In the genomic region with DNA sequence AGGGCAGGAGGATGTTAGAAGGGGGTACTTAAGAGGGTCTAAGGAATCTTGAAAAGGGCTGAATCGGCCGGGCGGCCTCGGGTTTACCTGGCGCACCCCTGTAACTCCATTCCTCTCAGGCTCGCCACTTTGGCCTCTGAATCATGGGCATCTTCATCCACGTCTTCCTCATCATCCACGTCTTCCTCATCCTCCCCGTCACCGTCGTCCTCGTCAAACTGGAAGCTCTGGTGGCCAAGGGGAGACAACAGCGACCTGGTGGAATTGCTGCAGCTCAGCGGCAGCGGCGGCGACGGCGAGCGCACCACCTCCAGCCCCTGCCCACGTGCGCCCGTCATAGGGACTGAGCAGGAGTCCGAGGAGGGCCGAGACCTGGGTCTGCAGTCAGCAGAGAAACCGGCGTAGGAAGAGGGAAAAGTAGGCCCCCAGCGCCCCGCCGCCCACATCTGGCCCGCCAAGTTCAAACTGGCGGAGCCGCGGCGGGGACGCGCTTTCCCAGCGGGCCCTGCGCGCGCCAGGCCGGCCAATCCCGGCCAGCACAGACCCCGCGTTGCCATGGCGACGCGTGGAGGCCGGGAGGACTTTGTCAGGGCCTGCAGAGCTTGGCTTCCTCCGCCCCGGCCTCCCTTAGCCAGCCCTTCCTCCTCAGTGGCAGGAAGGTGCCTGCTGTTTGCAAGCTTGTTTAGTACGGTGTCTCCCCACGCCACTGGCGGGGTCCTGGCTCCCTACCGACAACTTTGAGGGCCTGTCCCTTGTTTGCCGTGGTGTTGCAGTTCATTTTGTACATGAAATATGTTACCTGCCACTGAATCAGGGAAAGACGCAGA, we compare ENCODE assay signal across 8 cellular contexts. TPM values are rescaled to one million over a fixed set of nuclear protein-coding genes. Genes with fewer than 3 reads are reported as not detected.
DNase-seq lines count a peak whose midpoint lies in the region; ATAC-seq and TF ChIP-seq lines count a peak whose summit lies in the region.

A gene with protein sequence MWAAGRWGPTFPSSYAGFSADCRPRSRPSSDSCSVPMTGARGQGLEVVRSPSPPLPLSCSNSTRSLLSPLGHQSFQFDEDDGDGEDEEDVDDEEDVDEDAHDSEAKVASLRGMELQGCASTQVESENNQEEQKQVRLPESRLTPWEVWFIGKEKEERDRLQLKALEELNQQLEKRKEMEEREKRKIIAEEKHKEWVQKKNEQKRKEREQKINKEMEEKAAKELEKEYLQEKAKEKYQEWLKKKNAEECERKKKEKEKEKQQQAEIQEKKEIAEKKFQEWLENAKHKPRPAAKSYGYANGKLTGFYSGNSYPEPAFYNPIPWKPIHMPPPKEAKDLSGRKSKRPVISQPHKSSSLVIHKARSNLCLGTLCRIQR (minus strand): TSS at position 467 of the 827 bp plus-strand sequence. CDS start 21 bp downstream, at position 446.

- TF ChIP-seq CTCF in PC-3 (conservative IDR thresholded peaks at IDR 0.05; ENCODE audit: low read depth, low read length) (no peak), epithelial cell of proximal tubule (conservative IDR thresholded peaks at IDR 0.05; ENCODE audit: low read depth, low read length) (no peak)

- no peaks in the 10 kb centered on the region for H3K9me2 ChIP-seq in PC-3 (replicated peaks; ENCODE audit: low read length)

- TF ChIP-seq RAD21 in Ishikawa (IDR thresholded peaks at IDR 0.05; ENCODE audit: low read depth), result no peak

- peak within 1 kb of the TSS; percentile 98 for H2AFZ ChIP-seq in PC-3 (ENCODE audit: low read length)

- CTCF ChIA-PET in PC-3 (lab: Charles Lee), result no interaction called here

- H3K9ac ChIP-seq in PC-3 (ENCODE audit: low read length) (peak within 1 kb of the TSS; percentile 88), mucosa of rectum (ENCODE audit: low read depth in 1 of 2, low read length in 2 of 2) (peak within 1 kb of the TSS; percentile 71 to 75)

- H3K4me3 ChIP-seq in PC-3 (ENCODE audit: low read length) (peak within 1 kb of the TSS; percentile 97), epithelial cell of proximal tubule (ENCODE audit: low read depth, low read length) (peak within 1 kb of the TSS; percentile 71), mucosa of rectum (ENCODE audit: low read length in 2 of 2) (peak within 1 kb of the TSS; percentile 74 to 92)

- H3K36me3 ChIP-seq in PC-3 (ENCODE audit: low read depth, low read length), result no peaks in the 10 kb centered on the region
- H3K36me3 ChIP-seq in mucosa of rectum (ENCODE audit: control insufficient read depth in 2 of 2, insufficient read depth in 2 of 2, low read length in 2 of 2), result peaks cover 5 to 6% of the 10 kb centered on the region in 2 donors

- no peaks in the 10 kb centered on the region for H4K20me1 ChIP-seq in PC-3 (ENCODE audit: low read length)

- DNase-seq in DMS53 (lab: John Stamatoyannopoulos, UW) (peak; percentile 99), PC-3 (peak; percentile 93), activated T-cell treated with anti-CD3 and anti-CD28 coated beads for 48 hours (ENCODE audit: low read depth) (peak; percentile 89), epithelial cell of proximal tubule (ENCODE audit: low read depth) (peak; percentile 9)
- DNase-seq in stimulated activated CD8-positive, alpha-beta memory T cell treated with anti-CD3 and anti-CD28 coated beads, Interleukin-4, amount 100 ng/mL, for 24 hours (ENCODE audit: low read depth), result peak; percentile 85

- no peaks in the 10 kb centered on the region for H3F3A ChIP-seq in PC-3 (ENCODE audit: low read length, unreplicated experiment)

- ATAC-seq in GM21717 (IDR thresholded peaks at IDR 0.05; ENCODE audit: unreplicated experiment) (peak; percentile 100), PC-3 (peak; percentile 92)

- H3K4me1 ChIP-seq in PC-3 (ENCODE audit: insufficient read depth, low read length) (peaks cover 23% of the 10 kb centered on the region), mucosa of rectum (ENCODE audit: control insufficient read depth in 2 of 2, insufficient read depth in 2 of 2, low read length in 2 of 2) (peaks cover 7 to 12% of the 10 kb centered on the region in 2 donors)

- H3K27ac ChIP-seq in PC-3 (ENCODE audit: low read length) (peak within 1 kb of the TSS; percentile 40), mucosa of rectum (ENCODE audit: low read depth in 2 of 2, low read length in 2 of 2) (peak within 1 kb of the TSS; percentile 43 to 52)

- H3K27me3 ChIP-seq in PC-3 (ENCODE audit: low read length) (no peaks in the 10 kb centered on the region), mucosa of rectum (ENCODE audit: control insufficient read depth in 2 of 2, insufficient read depth in 2 of 2, low read length in 2 of 2) (no peaks in the 10 kb centered on the region)

- H3K79me2 ChIP-seq in PC-3 (ENCODE audit: low read length), result peaks cover 26% of the 10 kb centered on the region

- no peaks in the 10 kb centered on the region for H3K9me3 ChIP-seq in PC-3 (ENCODE audit: low read length)
- H3K9me3 ChIP-seq in mucosa of rectum (ENCODE audit: control insufficient read depth in 2 of 2, low read length in 2 of 2), result no peaks in the 10 kb centered on the region

- intact Hi-C loops in PC-3 (cut with micrococcal nuclease), result loop anchor here (1.0 to 5.0 kb wide), 5 partner anchors 12 to 161 kb away; no protein-coding TSS in a partner anchor

- BruUV-seq in PC-3 (replicated peaks; lab: Mats Ljungman, UMichigan), result TSS peak; percentile 12

- TF ChIP-seq EP300 in Ishikawa (IDR thresholded peaks at IDR 0.05; ENCODE audit: borderline replicate concordance), result no peak

- POLR2A ChIA-PET in PC-3 (lab: Charles Lee; ENCODE audit: unreplicated experiment), result interaction anchor here (0.6 kb wide), 2 partner anchors 62 to 623 kb away, joined by 3 to 4 read pairs; no protein-coding TSS in a partner anchor

- peak within 1 kb of the TSS; percentile 92 for H3K4me2 ChIP-seq in PC-3 (ENCODE audit: low read length)

TF ChIP-seq in Ishikawa, 13 proteins besides CTCF, POLR2A, EP300 and RAD21:
- TF ChIP-seq YY1 (IDR thresholded peaks at IDR 0.05; ENCODE audit: low read depth) (0 out of 2 replicates have a peak, but pooled peaks have one; percentile 13), EGR1 (IDR thresholded peaks at IDR 0.05) (no peak; the same call in 1 of the 2 replicates), TAF1 (IDR thresholded peaks at IDR 0.05; ENCODE audit: low read depth) (peak; percentile 80), FOXM1 (IDR thresholded peaks at IDR 0.05; ENCODE audit: borderline replicate concordance, low read depth) (peak; percentile 48; the same call in 1 of the 2 replicates), TCF12 (IDR thresholded peaks at IDR 0.05; ENCODE audit: low read depth) (0 out of 2 replicates have a peak, but pooled peaks have one; percentile 19), ZBTB7A (IDR thresholded peaks at IDR 0.05; ENCODE audit: low read depth) (no peak)
- TF ChIP-seq, protein P1, sequence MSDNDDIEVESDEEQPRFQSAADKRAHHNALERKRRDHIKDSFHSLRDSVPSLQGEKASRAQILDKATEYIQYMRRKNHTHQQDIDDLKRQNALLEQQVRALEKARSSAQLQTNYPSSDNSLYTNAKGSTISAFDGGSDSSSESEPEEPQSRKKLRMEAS (IDR thresholded peaks at IDR 0.05), result peak; percentile 72
- TF ChIP-seq, protein P2, sequence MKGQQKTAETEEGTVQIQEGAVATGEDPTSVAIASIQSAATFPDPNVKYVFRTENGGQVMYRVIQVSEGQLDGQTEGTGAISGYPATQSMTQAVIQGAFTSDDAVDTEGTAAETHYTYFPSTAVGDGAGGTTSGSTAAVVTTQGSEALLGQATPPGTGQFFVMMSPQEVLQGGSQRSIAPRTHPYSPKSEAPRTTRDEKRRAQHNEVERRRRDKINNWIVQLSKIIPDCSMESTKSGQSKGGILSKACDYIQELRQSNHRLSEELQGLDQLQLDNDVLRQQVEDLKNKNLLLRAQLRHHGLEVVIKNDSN (IDR thresholded peaks at IDR 0.05), result no peak
- TF ChIP-seq, protein P3, sequence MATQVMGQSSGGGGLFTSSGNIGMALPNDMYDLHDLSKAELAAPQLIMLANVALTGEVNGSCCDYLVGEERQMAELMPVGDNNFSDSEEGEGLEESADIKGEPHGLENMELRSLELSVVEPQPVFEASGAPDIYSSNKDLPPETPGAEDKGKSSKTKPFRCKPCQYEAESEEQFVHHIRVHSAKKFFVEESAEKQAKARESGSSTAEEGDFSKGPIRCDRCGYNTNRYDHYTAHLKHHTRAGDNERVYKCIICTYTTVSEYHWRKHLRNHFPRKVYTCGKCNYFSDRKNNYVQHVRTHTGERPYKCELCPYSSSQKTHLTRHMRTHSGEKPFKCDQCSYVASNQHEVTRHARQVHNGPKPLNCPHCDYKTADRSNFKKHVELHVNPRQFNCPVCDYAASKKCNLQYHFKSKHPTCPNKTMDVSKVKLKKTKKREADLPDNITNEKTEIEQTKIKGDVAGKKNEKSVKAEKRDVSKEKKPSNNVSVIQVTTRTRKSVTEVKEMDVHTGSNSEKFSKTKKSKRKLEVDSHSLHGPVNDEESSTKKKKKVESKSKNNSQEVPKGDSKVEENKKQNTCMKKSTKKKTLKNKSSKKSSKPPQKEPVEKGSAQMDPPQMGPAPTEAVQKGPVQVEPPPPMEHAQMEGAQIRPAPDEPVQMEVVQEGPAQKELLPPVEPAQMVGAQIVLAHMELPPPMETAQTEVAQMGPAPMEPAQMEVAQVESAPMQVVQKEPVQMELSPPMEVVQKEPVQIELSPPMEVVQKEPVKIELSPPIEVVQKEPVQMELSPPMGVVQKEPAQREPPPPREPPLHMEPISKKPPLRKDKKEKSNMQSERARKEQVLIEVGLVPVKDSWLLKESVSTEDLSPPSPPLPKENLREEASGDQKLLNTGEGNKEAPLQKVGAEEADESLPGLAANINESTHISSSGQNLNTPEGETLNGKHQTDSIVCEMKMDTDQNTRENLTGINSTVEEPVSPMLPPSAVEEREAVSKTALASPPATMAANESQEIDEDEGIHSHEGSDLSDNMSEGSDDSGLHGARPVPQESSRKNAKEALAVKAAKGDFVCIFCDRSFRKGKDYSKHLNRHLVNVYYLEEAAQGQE (IDR thresholded peaks at IDR 0.05; ENCODE audit: low read depth), result no peak
TF ChIP-seq in Ishikawa: peak in this region for 5.

RNA-seq across cellular contexts. Expression of the gene that starts here (rescaled TPM):
- total RNA-seq in PC-3 (2014; rRNA removed) (9.0 and 11.0 TPM in 2 replicates), epithelial cell of proximal tubule (5.7 and 8.0 TPM in 2 replicates)

Comparison
In these comparisons a context has a peak if more than half of its experiments do, and no peak if none do; other contexts are left out.
1. Peak in every context shown above with its lines: DNase-seq, ATAC-seq, H3K4me3 ChIP-seq and H3K27ac ChIP-seq.
2. DNase-seq: peak in every context shown above with its lines; median percentile 99 in DMS53; 93 in PC-3; 89 in activated T-cell treated with anti-CD3 and anti-CD28 coated beads for 48 hours; 85 in stimulated activated CD8-positive, alpha-beta memory T cell treated with anti-CD3 and anti-CD28 coated beads, Interleukin-4, amount 100 ng/mL, for 24 hours; 9 in epithelial cell of proximal tubule.